Comparison of ENCODE assay signal across 1 cellular context in the genomic region with DNA sequence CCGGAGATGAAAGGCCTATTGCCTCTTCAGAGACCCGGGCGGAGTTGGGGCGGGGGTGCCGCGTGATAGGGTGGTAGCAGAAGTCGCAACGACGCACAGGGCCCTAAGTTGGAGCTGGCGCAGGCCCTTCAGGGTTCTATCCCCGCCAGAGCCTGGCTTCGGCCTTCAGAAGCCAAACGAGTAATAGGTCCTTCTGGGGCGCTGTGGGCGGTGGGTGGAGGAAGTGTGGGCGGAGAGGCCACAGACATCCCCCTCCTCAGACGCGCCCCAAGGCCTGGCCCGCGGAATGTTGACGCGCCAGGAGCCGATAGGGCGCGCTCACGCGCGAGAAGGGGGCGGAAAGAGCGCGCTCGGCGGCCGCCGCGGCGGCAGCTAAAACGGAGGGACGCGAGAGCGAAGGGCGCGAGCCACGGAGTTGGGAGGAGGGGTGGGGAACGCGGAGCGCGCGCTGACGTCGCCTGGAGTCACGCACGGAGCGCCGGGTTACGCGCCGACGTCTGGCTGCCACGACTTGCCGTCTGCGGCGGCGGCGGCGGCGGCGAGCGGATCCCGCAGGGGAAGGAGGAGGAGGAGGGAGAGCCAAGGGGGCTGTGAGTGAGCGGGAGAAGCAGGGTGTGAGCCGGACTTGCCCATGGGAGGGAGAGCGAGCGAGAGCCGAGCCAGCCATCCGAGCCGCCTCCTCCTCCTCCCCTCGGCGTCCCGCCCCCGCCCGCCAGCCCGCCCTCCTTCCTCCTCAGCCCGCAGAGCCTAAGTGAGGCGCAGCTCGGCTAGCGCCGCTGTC.
TF ChIP-seq lines count a peak whose summit lies in the region.

No MANE protein-coding gene starts in this region.

TF ChIP-seq in K562, 482 proteins besides CTCF, POLR2A, EP300 and RAD21 (continued from another document and continues in another):
- TF ChIP-seq, protein P1, sequence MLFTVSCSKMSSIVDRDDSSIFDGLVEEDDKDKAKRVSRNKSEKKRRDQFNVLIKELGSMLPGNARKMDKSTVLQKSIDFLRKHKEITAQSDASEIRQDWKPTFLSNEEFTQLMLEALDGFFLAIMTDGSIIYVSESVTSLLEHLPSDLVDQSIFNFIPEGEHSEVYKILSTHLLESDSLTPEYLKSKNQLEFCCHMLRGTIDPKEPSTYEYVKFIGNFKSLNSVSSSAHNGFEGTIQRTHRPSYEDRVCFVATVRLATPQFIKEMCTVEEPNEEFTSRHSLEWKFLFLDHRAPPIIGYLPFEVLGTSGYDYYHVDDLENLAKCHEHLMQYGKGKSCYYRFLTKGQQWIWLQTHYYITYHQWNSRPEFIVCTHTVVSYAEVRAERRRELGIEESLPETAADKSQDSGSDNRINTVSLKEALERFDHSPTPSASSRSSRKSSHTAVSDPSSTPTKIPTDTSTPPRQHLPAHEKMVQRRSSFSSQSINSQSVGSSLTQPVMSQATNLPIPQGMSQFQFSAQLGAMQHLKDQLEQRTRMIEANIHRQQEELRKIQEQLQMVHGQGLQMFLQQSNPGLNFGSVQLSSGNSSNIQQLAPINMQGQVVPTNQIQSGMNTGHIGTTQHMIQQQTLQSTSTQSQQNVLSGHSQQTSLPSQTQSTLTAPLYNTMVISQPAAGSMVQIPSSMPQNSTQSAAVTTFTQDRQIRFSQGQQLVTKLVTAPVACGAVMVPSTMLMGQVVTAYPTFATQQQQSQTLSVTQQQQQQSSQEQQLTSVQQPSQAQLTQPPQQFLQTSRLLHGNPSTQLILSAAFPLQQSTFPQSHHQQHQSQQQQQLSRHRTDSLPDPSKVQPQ (CRISPR knock-in tag; IDR thresholded peaks at IDR 0.05; ENCODE audit: borderline replicate concordance): no peak
- TF ChIP-seq HMGN3 (IDR thresholded peaks at IDR 0.05; ENCODE audit: borderline replicate concordance, extremely low read depth, insufficient read length, low read depth, low read length) (peak; percentile 78), STAG1 (CRISPR knock-in tag; IDR thresholded peaks at IDR 0.05; ENCODE audit: borderline replicate concordance) (no peak), UBTF (IDR thresholded peaks at IDR 0.05; ENCODE audit: borderline replicate concordance in 1 of 2, low read depth in 2 of 2, low read length in 2 of 2) (peak; percentile 50 to 63; a peak in 2 of 4 replicates), PHTF2 (CRISPR knock-in tag; IDR thresholded peaks at IDR 0.05) (no peak), ZBTB1 (CRISPR knock-in tag; IDR thresholded peaks at IDR 0.05; ENCODE audit: borderline replicate concordance, low read depth) (peak; percentile 68), NFIC (IDR thresholded peaks at IDR 0.05) (peak; percentile 48), CREBBP (IDR thresholded peaks at IDR 0.05; ENCODE audit: low read depth, low read length) (no peak), GTF2A2 (tag; IDR thresholded peaks at IDR 0.05) (no peak), GTF2F1 (IDR thresholded peaks at IDR 0.05; ENCODE audit: low read depth, low read length) (0 out of 2 replicates have a peak, but pooled peaks have one; percentile 14), FOXK1 (CRISPR knock-in tag; IDR thresholded peaks at IDR 0.05; ENCODE audit: borderline replicate concordance) (no peak), ZNF592 (IDR thresholded peaks at IDR 0.05) (peak; percentile 89), ZNF79 (CRISPR knock-in tag; IDR thresholded peaks at IDR 0.05; ENCODE audit: low read depth) (no peak), OTX1 (CRISPR knock-in tag; IDR thresholded peaks at IDR 0.05) (peak; percentile 74), GABPB1 (CRISPR knock-in tag; IDR thresholded peaks at IDR 0.05) (peak; percentile 70), ZSCAN32 (CRISPR knock-in tag; IDR thresholded peaks at IDR 0.05) (peak; percentile 31; the same call in 1 of the 2 replicates), ATF7 (IDR thresholded peaks at IDR 0.05) (peak; percentile 86), NCOA6 (IDR thresholded peaks at IDR 0.05) (peak; percentile 95), KDM2B (CRISPR knock-in tag; IDR thresholded peaks at IDR 0.05) (no peak), HDAC2 (IDR thresholded peaks at IDR 0.05) (peak; percentile 45; the same call in 1 of the 2 replicates), BHLHE40 (IDR thresholded peaks at IDR 0.05; ENCODE audit: low read length) (peak; percentile 53), TGIF2 (CRISPR knock-in tag; IDR thresholded peaks at IDR 0.05) (no peak), TCF7 (IDR thresholded peaks at IDR 0.05; ENCODE audit: borderline replicate concordance) (peak; percentile 39; the same call in 1 of the 2 replicates), RBFOX2 (IDR thresholded peaks at IDR 0.05; ENCODE audit: low read depth, low read length) (peak; percentile 95), SP1 (CRISPR knock-in tag; IDR thresholded peaks at IDR 0.05) (peak; percentile 90), NONO (IDR thresholded peaks at IDR 0.05; ENCODE audit: low read depth in 2 of 2, low read length in 1 of 2) (peak; percentile 41 to 68; a peak in 1 of 4 replicates), ZNF354B (CRISPR knock-in tag; IDR thresholded peaks at IDR 0.05) (no peak), STAT5B (CRISPR knock-in tag; IDR thresholded peaks at IDR 0.05) (no peak), CCAR2 (IDR thresholded peaks at IDR 0.05; ENCODE audit: low read depth, low read length) (no peak), NBN (IDR thresholded peaks at IDR 0.05; ENCODE audit: low read depth) (peak; percentile 65; the same call in 1 of the 2 replicates), MYC (IDR thresholded peaks at IDR 0.05; ENCODE audit: low read depth, low read length) (peak; percentile 38; the same call in 1 of the 2 replicates), MYC (CRISPR knock-in tag; IDR thresholded peaks at IDR 0.05; ENCODE audit: borderline replicate concordance, low read depth) (0 out of 2 replicates have a peak, but pooled peaks have one; percentile 38), PCBP2 (IDR thresholded peaks at IDR 0.05; ENCODE audit: low read depth, low read length, poor library complexity, severe bottlenecking) (peak; percentile 25), E2F4 (CRISPR knock-in tag; IDR thresholded peaks at IDR 0.05; ENCODE audit: low read depth) (no peak), FOXA1 (IDR thresholded peaks at IDR 0.05; ENCODE audit: borderline replicate concordance) (no peak)
- TF ChIP-seq, protein P2, sequence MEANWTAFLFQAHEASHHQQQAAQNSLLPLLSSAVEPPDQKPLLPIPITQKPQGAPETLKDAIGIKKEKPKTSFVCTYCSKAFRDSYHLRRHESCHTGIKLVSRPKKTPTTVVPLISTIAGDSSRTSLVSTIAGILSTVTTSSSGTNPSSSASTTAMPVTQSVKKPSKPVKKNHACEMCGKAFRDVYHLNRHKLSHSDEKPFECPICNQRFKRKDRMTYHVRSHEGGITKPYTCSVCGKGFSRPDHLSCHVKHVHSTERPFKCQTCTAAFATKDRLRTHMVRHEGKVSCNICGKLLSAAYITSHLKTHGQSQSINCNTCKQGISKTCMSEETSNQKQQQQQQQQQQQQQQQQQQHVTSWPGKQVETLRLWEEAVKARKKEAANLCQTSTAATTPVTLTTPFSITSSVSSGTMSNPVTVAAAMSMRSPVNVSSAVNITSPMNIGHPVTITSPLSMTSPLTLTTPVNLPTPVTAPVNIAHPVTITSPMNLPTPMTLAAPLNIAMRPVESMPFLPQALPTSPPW (CRISPR knock-in tag; IDR thresholded peaks at IDR 0.05): peak; percentile 92
- TF ChIP-seq, protein P3, sequence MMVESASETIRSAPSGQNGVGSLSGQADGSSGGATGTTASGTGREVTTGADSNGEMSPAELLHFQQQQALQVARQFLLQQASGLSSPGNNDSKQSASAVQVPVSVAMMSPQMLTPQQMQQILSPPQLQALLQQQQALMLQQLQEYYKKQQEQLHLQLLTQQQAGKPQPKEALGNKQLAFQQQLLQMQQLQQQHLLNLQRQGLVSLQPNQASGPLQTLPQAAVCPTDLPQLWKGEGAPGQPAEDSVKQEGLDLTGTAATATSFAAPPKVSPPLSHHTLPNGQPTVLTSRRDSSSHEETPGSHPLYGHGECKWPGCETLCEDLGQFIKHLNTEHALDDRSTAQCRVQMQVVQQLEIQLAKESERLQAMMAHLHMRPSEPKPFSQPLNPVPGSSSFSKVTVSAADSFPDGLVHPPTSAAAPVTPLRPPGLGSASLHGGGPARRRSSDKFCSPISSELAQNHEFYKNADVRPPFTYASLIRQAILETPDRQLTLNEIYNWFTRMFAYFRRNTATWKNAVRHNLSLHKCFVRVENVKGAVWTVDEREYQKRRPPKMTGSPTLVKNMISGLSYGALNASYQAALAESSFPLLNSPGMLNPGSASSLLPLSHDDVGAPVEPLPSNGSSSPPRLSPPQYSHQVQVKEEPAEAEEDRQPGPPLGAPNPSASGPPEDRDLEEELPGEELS (CRISPR knock-in tag; IDR thresholded peaks at IDR 0.05; ENCODE audit: borderline replicate concordance): 0 out of 2 replicates have a peak, but pooled peaks have one; percentile 21
- TF ChIP-seq, protein P4, sequence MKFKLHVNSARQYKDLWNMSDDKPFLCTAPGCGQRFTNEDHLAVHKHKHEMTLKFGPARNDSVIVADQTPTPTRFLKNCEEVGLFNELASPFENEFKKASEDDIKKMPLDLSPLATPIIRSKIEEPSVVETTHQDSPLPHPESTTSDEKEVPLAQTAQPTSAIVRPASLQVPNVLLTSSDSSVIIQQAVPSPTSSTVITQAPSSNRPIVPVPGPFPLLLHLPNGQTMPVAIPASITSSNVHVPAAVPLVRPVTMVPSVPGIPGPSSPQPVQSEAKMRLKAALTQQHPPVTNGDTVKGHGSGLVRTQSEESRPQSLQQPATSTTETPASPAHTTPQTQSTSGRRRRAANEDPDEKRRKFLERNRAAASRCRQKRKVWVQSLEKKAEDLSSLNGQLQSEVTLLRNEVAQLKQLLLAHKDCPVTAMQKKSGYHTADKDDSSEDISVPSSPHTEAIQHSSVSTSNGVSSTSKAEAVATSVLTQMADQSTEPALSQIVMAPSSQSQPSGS (CRISPR knock-in tag; IDR thresholded peaks at IDR 0.05): 0 out of 2 replicates have a peak, but pooled peaks have one; percentile 42
